ENCODE assay signal across 1 cellular context in the genomic region with DNA sequence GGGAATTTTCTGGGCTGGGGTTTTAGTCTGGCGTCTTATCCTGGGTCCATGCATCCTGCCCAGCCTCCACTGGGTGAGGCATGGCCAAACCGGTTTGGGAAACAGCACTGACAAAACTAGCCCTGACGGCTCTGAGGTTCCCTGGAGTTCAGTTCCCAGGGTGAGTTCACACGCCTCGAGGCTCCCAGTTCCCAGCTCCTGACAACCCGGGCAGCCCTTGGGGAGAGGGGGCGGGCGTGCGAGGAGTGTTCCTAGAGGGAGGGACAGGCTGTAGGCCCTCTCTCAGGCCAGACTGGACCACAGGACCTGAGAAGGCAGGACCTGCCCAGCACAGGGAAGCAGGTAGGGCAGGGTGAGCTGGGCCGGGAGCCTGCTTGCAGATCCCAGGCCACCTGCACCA.
TF ChIP-seq lines count a peak whose summit lies in the region.

No MANE protein-coding gene starts in this region.

TF ChIP-seq in GM23338, 12 proteins besides CTCF, POLR2A, EP300 and RAD21:
- TF ChIP-seq STAT1 (IDR thresholded peaks at IDR 0.05; ENCODE audit: unreplicated experiment) = no peak
- no peak for TF ChIP-seq ZNF331 (CRISPR knock-in tag; IDR thresholded peaks at IDR 0.05; ENCODE audit: low read depth)
- TF ChIP-seq CREB1 (CRISPR knock-in tag; IDR thresholded peaks at IDR 0.05; ENCODE audit: low read depth) = no peak
- no peak for TF ChIP-seq POLR2AphosphoS5 (IDR thresholded peaks at IDR 0.05; ENCODE audit: low read depth)
- TF ChIP-seq, protein P1, sequence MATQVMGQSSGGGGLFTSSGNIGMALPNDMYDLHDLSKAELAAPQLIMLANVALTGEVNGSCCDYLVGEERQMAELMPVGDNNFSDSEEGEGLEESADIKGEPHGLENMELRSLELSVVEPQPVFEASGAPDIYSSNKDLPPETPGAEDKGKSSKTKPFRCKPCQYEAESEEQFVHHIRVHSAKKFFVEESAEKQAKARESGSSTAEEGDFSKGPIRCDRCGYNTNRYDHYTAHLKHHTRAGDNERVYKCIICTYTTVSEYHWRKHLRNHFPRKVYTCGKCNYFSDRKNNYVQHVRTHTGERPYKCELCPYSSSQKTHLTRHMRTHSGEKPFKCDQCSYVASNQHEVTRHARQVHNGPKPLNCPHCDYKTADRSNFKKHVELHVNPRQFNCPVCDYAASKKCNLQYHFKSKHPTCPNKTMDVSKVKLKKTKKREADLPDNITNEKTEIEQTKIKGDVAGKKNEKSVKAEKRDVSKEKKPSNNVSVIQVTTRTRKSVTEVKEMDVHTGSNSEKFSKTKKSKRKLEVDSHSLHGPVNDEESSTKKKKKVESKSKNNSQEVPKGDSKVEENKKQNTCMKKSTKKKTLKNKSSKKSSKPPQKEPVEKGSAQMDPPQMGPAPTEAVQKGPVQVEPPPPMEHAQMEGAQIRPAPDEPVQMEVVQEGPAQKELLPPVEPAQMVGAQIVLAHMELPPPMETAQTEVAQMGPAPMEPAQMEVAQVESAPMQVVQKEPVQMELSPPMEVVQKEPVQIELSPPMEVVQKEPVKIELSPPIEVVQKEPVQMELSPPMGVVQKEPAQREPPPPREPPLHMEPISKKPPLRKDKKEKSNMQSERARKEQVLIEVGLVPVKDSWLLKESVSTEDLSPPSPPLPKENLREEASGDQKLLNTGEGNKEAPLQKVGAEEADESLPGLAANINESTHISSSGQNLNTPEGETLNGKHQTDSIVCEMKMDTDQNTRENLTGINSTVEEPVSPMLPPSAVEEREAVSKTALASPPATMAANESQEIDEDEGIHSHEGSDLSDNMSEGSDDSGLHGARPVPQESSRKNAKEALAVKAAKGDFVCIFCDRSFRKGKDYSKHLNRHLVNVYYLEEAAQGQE (IDR thresholded peaks at IDR 0.05; ENCODE audit: unreplicated experiment) = no peak
- no peak for TF ChIP-seq NANOG (IDR thresholded peaks at IDR 0.05; ENCODE audit: borderline replicate concordance)
- TF ChIP-seq, protein P2, sequence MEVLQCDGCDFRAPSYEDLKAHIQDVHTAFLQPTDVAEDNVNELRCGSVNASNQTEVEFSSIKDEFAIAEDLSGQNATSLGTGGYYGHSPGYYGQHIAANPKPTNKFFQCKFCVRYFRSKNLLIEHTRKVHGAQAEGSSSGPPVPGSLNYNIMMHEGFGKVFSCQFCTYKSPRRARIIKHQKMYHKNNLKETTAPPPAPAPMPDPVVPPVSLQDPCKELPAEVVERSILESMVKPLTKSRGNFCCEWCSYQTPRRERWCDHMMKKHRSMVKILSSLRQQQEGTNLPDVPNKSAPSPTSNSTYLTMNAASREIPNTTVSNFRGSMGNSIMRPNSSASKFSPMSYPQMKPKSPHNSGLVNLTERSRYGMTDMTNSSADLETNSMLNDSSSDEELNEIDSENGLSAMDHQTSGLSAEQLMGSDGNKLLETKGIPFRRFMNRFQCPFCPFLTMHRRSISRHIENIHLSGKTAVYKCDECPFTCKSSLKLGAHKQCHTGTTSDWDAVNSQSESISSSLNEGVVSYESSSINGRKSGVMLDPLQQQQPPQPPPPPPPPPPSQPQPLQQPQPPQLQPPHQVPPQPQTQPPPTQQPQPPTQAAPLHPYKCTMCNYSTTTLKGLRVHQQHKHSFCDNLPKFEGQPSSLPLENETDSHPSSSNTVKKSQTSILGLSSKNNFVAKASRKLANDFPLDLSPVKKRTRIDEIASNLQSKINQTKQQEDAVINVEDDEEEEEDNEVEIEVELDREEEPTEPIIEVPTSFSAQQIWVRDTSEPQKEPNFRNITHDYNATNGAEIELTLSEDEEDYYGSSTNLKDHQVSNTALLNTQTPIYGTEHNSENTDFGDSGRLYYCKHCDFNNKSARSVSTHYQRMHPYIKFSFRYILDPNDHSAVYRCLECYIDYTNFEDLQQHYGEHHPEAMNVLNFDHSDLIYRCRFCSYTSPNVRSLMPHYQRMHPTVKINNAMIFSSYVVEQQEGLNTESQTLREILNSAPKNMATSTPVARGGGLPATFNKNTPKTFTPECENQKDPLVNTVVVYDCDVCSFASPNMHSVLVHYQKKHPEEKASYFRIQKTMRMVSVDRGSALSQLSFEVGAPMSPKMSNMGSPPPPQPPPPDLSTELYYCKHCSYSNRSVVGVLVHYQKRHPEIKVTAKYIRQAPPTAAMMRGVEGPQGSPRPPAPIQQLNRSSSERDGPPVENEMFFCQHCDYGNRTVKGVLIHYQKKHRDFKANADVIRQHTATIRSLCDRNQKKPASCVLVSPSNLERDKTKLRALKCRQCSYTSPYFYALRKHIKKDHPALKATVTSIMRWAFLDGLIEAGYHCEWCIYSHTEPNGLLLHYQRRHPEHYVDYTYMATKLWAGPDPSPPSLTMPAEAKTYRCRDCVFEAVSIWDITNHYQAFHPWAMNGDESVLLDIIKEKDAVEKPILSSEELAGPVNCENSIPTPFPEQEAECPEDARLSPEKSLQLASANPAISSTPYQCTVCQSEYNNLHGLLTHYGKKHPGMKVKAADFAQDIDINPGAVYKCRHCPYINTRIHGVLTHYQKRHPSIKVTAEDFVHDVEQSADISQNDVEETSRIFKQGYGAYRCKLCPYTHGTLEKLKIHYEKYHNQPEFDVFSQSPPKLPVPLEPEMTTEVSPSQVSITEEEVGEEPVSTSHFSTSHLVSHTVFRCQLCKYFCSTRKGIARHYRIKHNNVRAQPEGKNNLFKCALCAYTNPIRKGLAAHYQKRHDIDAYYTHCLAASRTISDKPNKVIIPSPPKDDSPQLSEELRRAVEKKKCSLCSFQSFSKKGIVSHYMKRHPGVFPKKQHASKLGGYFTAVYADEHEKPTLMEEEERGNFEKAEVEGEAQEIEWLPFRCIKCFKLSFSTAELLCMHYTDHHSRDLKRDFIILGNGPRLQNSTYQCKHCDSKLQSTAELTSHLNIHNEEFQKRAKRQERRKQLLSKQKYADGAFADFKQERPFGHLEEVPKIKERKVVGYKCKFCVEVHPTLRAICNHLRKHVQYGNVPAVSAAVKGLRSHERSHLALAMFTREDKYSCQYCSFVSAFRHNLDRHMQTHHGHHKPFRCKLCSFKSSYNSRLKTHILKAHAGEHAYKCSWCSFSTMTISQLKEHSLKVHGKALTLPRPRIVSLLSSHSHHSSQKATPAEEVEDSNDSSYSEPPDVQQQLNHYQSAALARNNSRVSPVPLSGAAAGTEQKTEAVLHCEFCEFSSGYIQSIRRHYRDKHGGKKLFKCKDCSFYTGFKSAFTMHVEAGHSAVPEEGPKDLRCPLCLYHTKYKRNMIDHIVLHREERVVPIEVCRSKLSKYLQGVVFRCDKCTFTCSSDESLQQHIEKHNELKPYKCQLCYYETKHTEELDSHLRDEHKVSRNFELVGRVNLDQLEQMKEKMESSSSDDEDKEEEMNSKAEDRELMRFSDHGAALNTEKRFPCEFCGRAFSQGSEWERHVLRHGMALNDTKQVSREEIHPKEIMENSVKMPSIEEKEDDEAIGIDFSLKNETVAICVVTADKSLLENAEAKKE (CRISPR knock-in tag; IDR thresholded peaks at IDR 0.05) = no peak
- no peak for TF ChIP-seq EZH2 (IDR thresholded peaks at IDR 0.05; ENCODE audit: low read depth, unreplicated experiment)
- TF ChIP-seq EZH2phosphoT487 (IDR thresholded peaks at IDR 0.05; ENCODE audit: unreplicated experiment) = no peak
- TF ChIP-seq, protein P3, sequence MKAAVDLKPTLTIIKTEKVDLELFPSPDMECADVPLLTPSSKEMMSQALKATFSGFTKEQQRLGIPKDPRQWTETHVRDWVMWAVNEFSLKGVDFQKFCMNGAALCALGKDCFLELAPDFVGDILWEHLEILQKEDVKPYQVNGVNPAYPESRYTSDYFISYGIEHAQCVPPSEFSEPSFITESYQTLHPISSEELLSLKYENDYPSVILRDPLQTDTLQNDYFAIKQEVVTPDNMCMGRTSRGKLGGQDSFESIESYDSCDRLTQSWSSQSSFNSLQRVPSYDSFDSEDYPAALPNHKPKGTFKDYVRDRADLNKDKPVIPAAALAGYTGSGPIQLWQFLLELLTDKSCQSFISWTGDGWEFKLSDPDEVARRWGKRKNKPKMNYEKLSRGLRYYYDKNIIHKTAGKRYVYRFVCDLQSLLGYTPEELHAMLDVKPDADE (IDR thresholded peaks at IDR 0.05) = no peak
- TF ChIP-seq JUNB (IDR thresholded peaks at IDR 0.05; ENCODE audit: unreplicated experiment) = no peak
- no peak for TF ChIP-seq ZNF114 (CRISPR knock-in tag; IDR thresholded peaks at IDR 0.05)
